In genomic region chr7:151816562-151817314, GRCh38 we compare ENCODE assay signal across 1 cellular context.
TF ChIP-seq lines count a peak whose summit lies in the region.

No MANE protein-coding gene starts in this region.

TF ChIP-seq in H1, 55 proteins besides CTCF, POLR2A, EP300 and RAD21 (continued from another document):
- TF ChIP-seq POLR2AphosphoS5 (IDR thresholded peaks at IDR 0.05; ENCODE audit: low read depth, low read length) = no peak
- TF ChIP-seq USF2 (IDR thresholded peaks at IDR 0.05; ENCODE audit: low read length) = no peak
- TF ChIP-seq TCF12 (IDR thresholded peaks at IDR 0.05; ENCODE audit: low read depth, low read length) = no peak
- TF ChIP-seq CEBPB (IDR thresholded peaks at IDR 0.05; ENCODE audit: low read depth, low read length) = no peak
- TF ChIP-seq KDM1A (IDR thresholded peaks at IDR 0.05; ENCODE audit: borderline replicate concordance, low read length) = no peak
- TF ChIP-seq CHD7 (IDR thresholded peaks at IDR 0.05; ENCODE audit: insufficient replicate concordance, low read length) = no peak
- no peak for TF ChIP-seq TAF1 (IDR thresholded peaks at IDR 0.05; ENCODE audit: low read depth, low read length)
- no peak for TF ChIP-seq NRF1 (IDR thresholded peaks at IDR 0.05; ENCODE audit: low read depth, low read length)
- TF ChIP-seq PHF8 (conservative IDR thresholded peaks at IDR 0.05; ENCODE audit: low read depth, low read length) = no peak
